In genomic region chr7:138316421-138317043, GRCh38 we compare ENCODE assay signal across 14 cellular contexts.
DNase-seq lines count a peak whose midpoint lies in the region; ATAC-seq and TF ChIP-seq lines count a peak whose summit lies in the region.
"Had no signal": no experiment of that assay in that cellular context is flagged by ENCODE, and none has a peak within 500 bp of the region (broad histone marks: within the 10 kb centered on the region; RNA-seq: fewer than 3 reads in every experiment).

No MANE protein-coding gene starts in this region.

- DNase-seq in iris pigment epithelial cell (ENCODE audit: low read depth) (peak; percentile 6), Calu3 (no peak), sigmoid colon (no peak), HCEC 1CT (no peak)
- DNase-seq: activated CD8-positive, alpha-beta memory T cell treated with anti-CD3 and anti-CD28 coated beads, Interleukin-2, amount 10 ng/mL, durations not matched to agents 7 days and 5 days; NCI-H1092 treated with DMSO at 0.1 percent for 48 hours; stimulated activated naive CD8-positive, alpha-beta T cell treated with anti-CD3 and anti-CD28 coated beads, Interleukin-15, amount 100 ng/mL, for 72 hours; T-helper 2 cell had no signal

- no peaks in the 10 kb centered on the region for H3K27me3 ChIP-seq in sigmoid colon

- 37 to 68% methylated on average over 4 of the region's 4 CpGs for WGBS in sigmoid colon, 2 donors

- no peak overlapping the region for H3K27ac Mint-ChIP-seq in Calu3 (ENCODE audit: unreplicated experiment)
- no peak overlapping the region for H3K27ac Mint-ChIP-seq in activated T-helper 17 cell treated with anti-CD3 and anti-CD28 coated beads, Interleukin-2, amount 50 U/mL, for 72 hours
- H3K27ac Mint-ChIP-seq: activated CD8-positive, alpha-beta memory T cell treated with anti-CD3 and anti-CD28 coated beads, Interleukin-2, amount 10 ng/mL, durations not matched to agents 7 days and 5 days; B cell; natural killer cell treated with Interleukin-12 subunit alpha and Interleukin-12 subunit beta and Interleukin-15 and Interleukin-18, amount 100 ng/mL, for 72 hours; stimulated activated naive CD8-positive, alpha-beta T cell treated with anti-CD3 and anti-CD28 coated beads, Interleukin-15, amount 100 ng/mL, for 72 hours had no signal

- TF ChIP-seq CTCF in Calu3 (IDR thresholded peaks at IDR 0.05; ENCODE audit: unreplicated experiment), result no peak
- TF ChIP-seq CTCF in sigmoid colon (IDR thresholded peaks at IDR 0.05), result no peak

- no peaks in the 10 kb centered on the region for H3K9me3 ChIP-seq in sigmoid colon

- CTCF ChIA-PET in Calu3 (lab: Charles Lee), result no interaction called here

- H3K4me1 ChIP-seq in sigmoid colon, result no peaks in the 10 kb centered on the region

- H3K9me3 Mint-ChIP-seq in Calu3 (ENCODE audit: low read depth, unreplicated experiment), result peaks cover 4% of the 10 kb centered on the region
- H3K9me3 Mint-ChIP-seq in activated T-helper 17 cell treated with anti-CD3 and anti-CD28 coated beads, Interleukin-2, amount 50 U/mL, for 72 hours, result no peaks in the 10 kb centered on the region
- H3K9me3 Mint-ChIP-seq: stimulated activated naive CD8-positive, alpha-beta T cell treated with anti-CD3 and anti-CD28 coated beads, Interleukin-15, amount 100 ng/mL, for 72 hours had no signal

- no peaks in the 10 kb centered on the region for H3K27me3 Mint-ChIP-seq in Calu3 (ENCODE audit: unreplicated experiment)
- H3K27me3 Mint-ChIP-seq in activated T-helper 17 cell treated with anti-CD3 and anti-CD28 coated beads, Interleukin-2, amount 50 U/mL, for 72 hours, result peaks cover 29% of the 10 kb centered on the region
- H3K27me3 Mint-ChIP-seq: activated CD8-positive, alpha-beta memory T cell treated with anti-CD3 and anti-CD28 coated beads, Interleukin-2, amount 10 ng/mL, durations not matched to agents 7 days and 5 days; B cell; natural killer cell treated with Interleukin-12 subunit alpha and Interleukin-12 subunit beta and Interleukin-15 and Interleukin-18, amount 100 ng/mL, for 72 hours; stimulated activated naive CD8-positive, alpha-beta T cell treated with anti-CD3 and anti-CD28 coated beads, Interleukin-15, amount 100 ng/mL, for 72 hours had no signal

- ATAC-seq in GM18508 (IDR thresholded peaks at IDR 0.05; ENCODE audit: insufficient read depth, unreplicated experiment) (peak; percentile 99), GM21515 (IDR thresholded peaks at IDR 0.05; ENCODE audit: unreplicated experiment) (peak; percentile 94), HG03159 (IDR thresholded peaks at IDR 0.05; ENCODE audit: unreplicated experiment) (peak; percentile 98)
- ATAC-seq in activated T-helper 17 cell treated with anti-CD3 and anti-CD28 coated beads, Interleukin-2, amount 50 U/mL, for 72 hours (replicated peaks), result no peak
- ATAC-seq: activated CD8-positive, alpha-beta memory T cell treated with anti-CD3 and anti-CD28 coated beads, Interleukin-2, amount 10 ng/mL, durations not matched to agents 7 days and 5 days; natural killer cell treated with Interleukin-12 subunit alpha and Interleukin-12 subunit beta and Interleukin-15 and Interleukin-18, amount 100 ng/mL, for 72 hours; stimulated activated naive CD8-positive, alpha-beta T cell treated with anti-CD3 and anti-CD28 coated beads, Interleukin-15, amount 100 ng/mL, for 72 hours had no signal

- no TSS peak for BruUV-seq in Calu3 (replicated peaks; lab: Mats Ljungman, UMichigan)

- no peak overlapping the region for H3K27ac ChIP-seq in sigmoid colon

- H3K4me1 Mint-ChIP-seq in Calu3 (ENCODE audit: low read depth, unreplicated experiment), result peaks cover 14% of the 10 kb centered on the region
- H3K4me1 Mint-ChIP-seq in activated T-helper 17 cell treated with anti-CD3 and anti-CD28 coated beads, Interleukin-2, amount 50 U/mL, for 72 hours, result no peaks in the 10 kb centered on the region
- H3K4me1 Mint-ChIP-seq: activated CD8-positive, alpha-beta memory T cell treated with anti-CD3 and anti-CD28 coated beads, Interleukin-2, amount 10 ng/mL, durations not matched to agents 7 days and 5 days; B cell had no signal

- H3K4me3 Mint-ChIP-seq in Calu3 (ENCODE audit: low read depth, unreplicated experiment), result no peak overlapping the region
- no peak overlapping the region for H3K4me3 Mint-ChIP-seq in activated T-helper 17 cell treated with anti-CD3 and anti-CD28 coated beads, Interleukin-2, amount 50 U/mL, for 72 hours
- H3K4me3 Mint-ChIP-seq: activated CD8-positive, alpha-beta memory T cell treated with anti-CD3 and anti-CD28 coated beads, Interleukin-2, amount 10 ng/mL, durations not matched to agents 7 days and 5 days; B cell; natural killer cell treated with Interleukin-12 subunit alpha and Interleukin-12 subunit beta and Interleukin-15 and Interleukin-18, amount 100 ng/mL, for 72 hours; stimulated activated naive CD8-positive, alpha-beta T cell treated with anti-CD3 and anti-CD28 coated beads, Interleukin-15, amount 100 ng/mL, for 72 hours had no signal

- TF ChIP-seq POLR2A in sigmoid colon (IDR thresholded peaks at IDR 0.05), result no peak

- H3K36me3 ChIP-seq in sigmoid colon, result no peaks in the 10 kb centered on the region

- TF ChIP-seq EP300 in sigmoid colon (IDR thresholded peaks at IDR 0.05), result no peak

- intact Hi-C loops in Calu3 (cut with micrococcal nuclease; ENCODE audit: unreplicated experiment) (no loop called here), sigmoid colon (cut with DNase I) (no loop called here)

- no peaks in the 10 kb centered on the region for H3K36me3 Mint-ChIP-seq in Calu3 (ENCODE audit: insufficient read depth, unreplicated experiment)
- H3K36me3 Mint-ChIP-seq in activated T-helper 17 cell treated with anti-CD3 and anti-CD28 coated beads, Interleukin-2, amount 50 U/mL, for 72 hours (ENCODE audit: low read depth), result no peaks in the 10 kb centered on the region
- H3K36me3 Mint-ChIP-seq: activated CD8-positive, alpha-beta memory T cell treated with anti-CD3 and anti-CD28 coated beads, Interleukin-2, amount 10 ng/mL, durations not matched to agents 7 days and 5 days; natural killer cell treated with Interleukin-12 subunit alpha and Interleukin-12 subunit beta and Interleukin-15 and Interleukin-18, amount 100 ng/mL, for 72 hours had no signal

- no peak overlapping the region for H3K4me3 ChIP-seq in sigmoid colon
